Comparison of ENCODE assay signal across 19 cellular contexts in genomic region chr14:101815994-101816393, GRCh38. TPM values are rescaled to one million over a fixed set of nuclear protein-coding genes. Genes with fewer than 3 reads are reported as not detected.
DNase-seq lines count a peak whose midpoint lies in the region; ATAC-seq and TF ChIP-seq lines count a peak whose summit lies in the region.
"Had no signal": no experiment of that assay in that cellular context is flagged by ENCODE, and none has a peak within 500 bp of the region (broad histone marks: within the 10 kb centered on the region; RNA-seq: fewer than 3 reads in every experiment).

No MANE protein-coding gene starts in this region.

- POLR2A ChIA-PET in activated CD4-positive, alpha-beta T cell treated with anti-CD3 and anti-CD28 coated beads for 36 hours (lab: Charles Lee), result interaction anchor here (2.9 to 8.3 kb wide), 2 partner anchors 9 to 64 kb away, joined by 15 to 182 read pairs; no protein-coding TSS in a partner anchor
- POLR2A ChIA-PET in CD8-positive, alpha-beta T cell (lab: Charles Lee), result interaction anchor here (0.7 to 10.3 kb wide), 5 partner anchors 7 to 93 kb away, joined by 3 to 239 read pairs (median 4); no protein-coding TSS in a partner anchor
- POLR2A ChIA-PET in naive thymus-derived CD8-positive, alpha-beta T cell (lab: Charles Lee), result interaction anchor here (0.6 to 9.7 kb wide), 6 partner anchors 9 to 109 kb away, joined by 3 to 312 read pairs (median 3); no protein-coding TSS in a partner anchor

- H3K4me3 ChIP-seq in CD8-positive, alpha-beta T cell (ENCODE audit: low read depth, low read length), result no peak overlapping the region
- H3K4me3 ChIP-seq: SK-N-MC, tibial nerve had no signal

- CTCF ChIA-PET in activated CD4-positive, alpha-beta T cell treated with anti-CD3 and anti-CD28 coated beads for 36 hours (lab: Charles Lee), result interaction anchor here (3.4 to 7.8 kb wide), 2 partner anchors 9 to 45 kb away, joined by 24 to 64 read pairs; no protein-coding TSS in a partner anchor
- CTCF ChIA-PET in CD8-positive, alpha-beta T cell (lab: Charles Lee), result interaction anchor here (1.0 to 1.5 kb wide), 5 partner anchors 8 to 145 kb away, joined by 3 to 7 read pairs (median 3); no protein-coding TSS in a partner anchor

- H3K4me1 ChIP-seq in CD8-positive, alpha-beta T cell (ENCODE audit: insufficient read depth, low read length), result peaks cover 91% of the 10 kb centered on the region

- no peaks in the 10 kb centered on the region for H3K9me3 Mint-ChIP-seq in activated CD4-positive, alpha-beta T cell treated with anti-CD3 and anti-CD28 coated beads for 36 hours (ENCODE audit: low read depth)
- no peaks in the 10 kb centered on the region for H3K9me3 Mint-ChIP-seq in CD8-positive, alpha-beta T cell
- no peaks in the 10 kb centered on the region for H3K9me3 Mint-ChIP-seq in activated T-helper 1 cell treated with anti-CD3 and anti-CD28 coated beads, Interleukin-12 subunit alpha, Interleukin-12 subunit beta, Interleukin-2, Interleukin-4 antibody, amounts not matched to agents 30 ng/mL and 10 ng/mL and 1 ng/mL, durations not matched to agents 14 hours and 24 hours and 36 hours
- no peaks in the 10 kb centered on the region for H3K9me3 Mint-ChIP-seq in naive thymus-derived CD8-positive, alpha-beta T cell

- H3K36me3 Mint-ChIP-seq in activated CD4-positive, alpha-beta T cell treated with anti-CD3 and anti-CD28 coated beads for 36 hours (ENCODE audit: low read depth), result peaks cover 63% of the 10 kb centered on the region
- peaks cover 61% of the 10 kb centered on the region for H3K36me3 Mint-ChIP-seq in CD8-positive, alpha-beta T cell
- peaks cover 26% of the 10 kb centered on the region for H3K36me3 Mint-ChIP-seq in activated T-helper 1 cell treated with anti-CD3 and anti-CD28 coated beads, Interleukin-12 subunit alpha, Interleukin-12 subunit beta, Interleukin-2, Interleukin-4 antibody, amounts not matched to agents 30 ng/mL and 10 ng/mL and 1 ng/mL, durations not matched to agents 14 hours and 24 hours and 36 hours (ENCODE audit: low read depth)
- peaks cover 0 to 31% (median 20%) of the 10 kb centered on the region in 3 donors for H3K36me3 Mint-ChIP-seq in naive thymus-derived CD8-positive, alpha-beta T cell

- H3K27ac Mint-ChIP-seq in activated CD4-positive, alpha-beta T cell treated with anti-CD3 and anti-CD28 coated beads for 36 hours, result peak overlapping the region; percentile 95
- H3K27ac Mint-ChIP-seq in CD8-positive, alpha-beta T cell, result peak overlapping the region; percentile 96
- peak overlapping the region; percentile 96 for H3K27ac Mint-ChIP-seq in activated T-helper 1 cell treated with anti-CD3 and anti-CD28 coated beads, Interleukin-12 subunit alpha, Interleukin-12 subunit beta, Interleukin-2, Interleukin-4 antibody, amounts not matched to agents 30 ng/mL and 10 ng/mL and 1 ng/mL, durations not matched to agents 14 hours and 24 hours and 36 hours
- H3K27ac Mint-ChIP-seq in naive thymus-derived CD8-positive, alpha-beta T cell, result peak overlapping the region; percentile 95 to 100 (median 98)

- TF ChIP-seq CTCF in CD8-positive, alpha-beta T cell (IDR thresholded peaks at IDR 0.05), result no peak

- H3K27me3 Mint-ChIP-seq in activated CD4-positive, alpha-beta T cell treated with anti-CD3 and anti-CD28 coated beads for 36 hours, result no peaks in the 10 kb centered on the region
- no peaks in the 10 kb centered on the region for H3K27me3 Mint-ChIP-seq in CD8-positive, alpha-beta T cell (ENCODE audit: low read depth)
- no peaks in the 10 kb centered on the region for H3K27me3 Mint-ChIP-seq in activated T-helper 1 cell treated with anti-CD3 and anti-CD28 coated beads, Interleukin-12 subunit alpha, Interleukin-12 subunit beta, Interleukin-2, Interleukin-4 antibody, amounts not matched to agents 30 ng/mL and 10 ng/mL and 1 ng/mL, durations not matched to agents 14 hours and 24 hours and 36 hours (ENCODE audit: insufficient read depth)
- no peaks in the 10 kb centered on the region for H3K27me3 Mint-ChIP-seq in naive thymus-derived CD8-positive, alpha-beta T cell

- H3K27ac ChIP-seq in CD8-positive, alpha-beta T cell (ENCODE audit: low read depth, low read length), result peak overlapping the region; percentile 16
- H3K27ac ChIP-seq: C4-2B, SK-N-MC had no signal

- H3K4me1 Mint-ChIP-seq in activated CD4-positive, alpha-beta T cell treated with anti-CD3 and anti-CD28 coated beads for 36 hours, result peaks cover 86% of the 10 kb centered on the region
- H3K4me1 Mint-ChIP-seq in CD8-positive, alpha-beta T cell (ENCODE audit: low read depth), result peaks cover 90% of the 10 kb centered on the region
- H3K4me1 Mint-ChIP-seq in activated T-helper 1 cell treated with anti-CD3 and anti-CD28 coated beads, Interleukin-12 subunit alpha, Interleukin-12 subunit beta, Interleukin-2, Interleukin-4 antibody, amounts not matched to agents 30 ng/mL and 10 ng/mL and 1 ng/mL, durations not matched to agents 14 hours and 24 hours and 36 hours (ENCODE audit: low read depth), result peaks cover 92% of the 10 kb centered on the region
- peaks cover 45 to 91% (median 89%) of the 10 kb centered on the region in 4 donors for H3K4me1 Mint-ChIP-seq in naive thymus-derived CD8-positive, alpha-beta T cell

- peak overlapping the region; percentile 97 for H3K4me3 Mint-ChIP-seq in activated CD4-positive, alpha-beta T cell treated with anti-CD3 and anti-CD28 coated beads for 36 hours
- peak overlapping the region; percentile 95 for H3K4me3 Mint-ChIP-seq in CD8-positive, alpha-beta T cell
- peak overlapping the region; percentile 83 for H3K4me3 Mint-ChIP-seq in activated T-helper 1 cell treated with anti-CD3 and anti-CD28 coated beads, Interleukin-12 subunit alpha, Interleukin-12 subunit beta, Interleukin-2, Interleukin-4 antibody, amounts not matched to agents 30 ng/mL and 10 ng/mL and 1 ng/mL, durations not matched to agents 14 hours and 24 hours and 36 hours
- H3K4me3 Mint-ChIP-seq in naive thymus-derived CD8-positive, alpha-beta T cell, result peak overlapping the region; percentile 57 to 98 (median 93)

- H3K9me3 ChIP-seq in CD8-positive, alpha-beta T cell (ENCODE audit: low read length), result no peaks in the 10 kb centered on the region
- H3K9me3 ChIP-seq: tibial nerve had no signal

- intact Hi-C loops in activated CD4-positive, alpha-beta T cell treated with anti-CD3 and anti-CD28 coated beads for 36 hours (cut with DNase I, micrococcal nuclease), result loop anchor here in 1 of 2 experiments (1.0 to 5.0 kb wide), 2 partner anchors 7 to 109 kb away; no protein-coding TSS in a partner anchor
- intact Hi-C loops in CD8-positive, alpha-beta T cell (cut with DNase I, micrococcal nuclease), result loop anchor here (1.0 to 10.0 kb wide), 2 partner anchors 7 to 1741 kb away; no protein-coding TSS in a partner anchor
- intact Hi-C loops in activated T-helper 1 cell treated with anti-CD3 and anti-CD28 coated beads, Interleukin-12 subunit alpha, Interleukin-12 subunit beta, Interleukin-2, Interleukin-4 antibody, amounts not matched to agents 30 ng/mL and 10 ng/mL and 1 ng/mL, durations not matched to agents 14 hours and 24 hours and 36 hours (cut with micrococcal nuclease), result loop anchor here (10.0 kb wide), 2 partner anchors 709 to 1441 kb away; partner anchors contain the start of gene WDR25

- H3K36me3 ChIP-seq in CD8-positive, alpha-beta T cell (ENCODE audit: insufficient read depth, low read length), result no peaks in the 10 kb centered on the region

- no peaks in the 10 kb centered on the region for H3K27me3 ChIP-seq in CD8-positive, alpha-beta T cell (ENCODE audit: insufficient read depth, low read length)
- H3K27me3 ChIP-seq: tibial nerve had no signal

- DNase-seq in activated CD4-positive, alpha-beta T cell treated with anti-CD3 and anti-CD28 coated beads for 36 hours, result peak; percentile 36
- DNase-seq in activated CD4-positive, alpha-beta T cell treated with anti-CD3 and anti-CD28 coated beads for 48 hours, result no peak
- peak in 2 of 7 experiments; percentile 34 to 61 for DNase-seq in CD8-positive, alpha-beta T cell
- no peak for DNase-seq in activated T-helper 1 cell treated with anti-CD3 and anti-CD28 coated beads, Interleukin-12 subunit alpha, Interleukin-12 subunit beta, Interleukin-2, Interleukin-4 antibody, amounts not matched to agents 30 ng/mL and 10 ng/mL and 1 ng/mL, durations not matched to agents 14 hours and 24 hours and 36 hours (ENCODE audit: low spot score)
- peak in 1 of 10 donors; percentile 31 for DNase-seq in naive thymus-derived CD8-positive, alpha-beta T cell
- DNase-seq in kidney tubule cell (ENCODE audit: low spot score), result no peak
- DNase-seq in HuH-7 (ENCODE audit: low spot score), result no peak
- DNase-seq: 8988T; cerebellar nuclear complex; DMS79; HCEC 1CT; left cardiac atrium; NCI-H1694 treated with DMSO at 0.1 percent for 48 hours; stimulated activated CD4-positive, alpha-beta T cell treated with anti-CD3 and anti-CD28 coated beads, Interleukin-4, amount 100 ng/mL, for 24 hours; stimulated activated CD8-positive, alpha-beta memory T cell treated with anti-CD3 and anti-CD28 coated beads, Interleukin-4, amount 100 ng/mL, for 48 hours had no signal

- ATAC-seq in activated CD4-positive, alpha-beta T cell treated with anti-CD3 and anti-CD28 coated beads for 36 hours, result no peak
- ATAC-seq in CD8-positive, alpha-beta T cell, result peak; percentile 9
- no peak for ATAC-seq in naive thymus-derived CD8-positive, alpha-beta T cell
- no peak for ATAC-seq in HG02973 (IDR thresholded peaks at IDR 0.05; ENCODE audit: unreplicated experiment)
- ATAC-seq: left cardiac atrium had no signal

RNA-seq across cellular contexts. Expression of gene PPP2R5C, which starts 54.5 kb away (rescaled TPM):
- 100 to 1,000 TPM; 232 to 281 TPM for total RNA-seq in activated CD4-positive, alpha-beta T cell treated with anti-CD3 and anti-CD28 coated beads for 36 hours
- total RNA-seq in CD8-positive, alpha-beta T cell, result 100 to 1,000 TPM; 557 to 560 TPM
- 157 and 166 TPM in 2 replicates for total RNA-seq in activated T-helper 1 cell treated with anti-CD3 and anti-CD28 coated beads, Interleukin-12 subunit alpha, Interleukin-12 subunit beta, Interleukin-2, Interleukin-4 antibody, amounts not matched to agents 30 ng/mL and 10 ng/mL and 1 ng/mL, durations not matched to agents 14 hours and 24 hours and 36 hours
- total RNA-seq in naive thymus-derived CD8-positive, alpha-beta T cell, result 100 to 1,000 TPM; 411 to 418 TPM
- polyA plus RNA-seq in naive thymus-derived CD8-positive, alpha-beta T cell, result 100 to 1,000 TPM; 143 to 237 (median 172) TPM
